12 cellular contexts compared by ENCODE assay signal in genomic region chr16:70782237-70782636, GRCh38. TPM values are rescaled to one million over a fixed set of nuclear protein-coding genes. Genes with fewer than 3 reads are reported as not detected.
DNase-seq lines count a peak whose midpoint lies in the region; ATAC-seq and TF ChIP-seq lines count a peak whose summit lies in the region.
"Had no signal": no experiment of that assay in that cellular context is flagged by ENCODE, and none has a peak within 500 bp of the region (broad histone marks: within the 10 kb centered on the region; RNA-seq: fewer than 3 reads in every experiment).

No MANE protein-coding gene starts in this region.

- CTCF ChIA-PET in RWPE1 (lab: Yijun Ruan, JAX) = interaction anchor here (0.5 kb wide), 1 partner anchor 11 kb away, joined by 4 read pairs; no protein-coding TSS in a partner anchor

- H3K27ac ChIP-seq in RWPE1 = peak overlapping the region; percentile 11

- DNase-seq in Right ventricle myocardium inferior (ENCODE audit: missing footprints) = no peak
- no peak for DNase-seq in left ventricle myocardium superior
- DNase-seq in RWPE1 (ENCODE audit: low spot score) = no peak
- DNase-seq in epithelial cell of esophagus (ENCODE audit: low read depth) = peak; percentile 55
- no peak for DNase-seq in pons (ENCODE audit: low spot score)
- DNase-seq in NCI-H774 (lab: John Stamatoyannopoulos, UW) = no peak
- DNase-seq: C1 segment of cervical spinal cord; CD4-positive, alpha-beta T cell; DMS79 had no signal

- H3K4me3 ChIP-seq in epithelial cell of esophagus (ENCODE audit: low read length) = no peak overlapping the region
- H3K4me3 ChIP-seq: GM12878, GM23338 had no signal

- no peak for TF ChIP-seq CTCF in RWPE1 (conservative IDR thresholded peaks at IDR 0.05; ENCODE audit: low read depth)
- no peak for TF ChIP-seq CTCF in epithelial cell of esophagus (IDR thresholded peaks at IDR 0.05; ENCODE audit: insufficient read depth, low read depth, low read length, missing control alignments)

- POLR2A ChIA-PET in RWPE1 (lab: Yijun Ruan, JAX; ENCODE audit: low non-redundant PET) = no interaction called here

- intact Hi-C loops in Right ventricle myocardium inferior (cut with DNase I) (no loop called here), left ventricle myocardium superior (cut with micrococcal nuclease) (no loop called here)

- ATAC-seq in Right ventricle myocardium inferior (peak; percentile 12), left ventricle myocardium superior (no peak), HG02884 (IDR thresholded peaks at IDR 0.05; ENCODE audit: unreplicated experiment) (no peak)
- ATAC-seq: GM12878, GM23338 had no signal

RNA-seq across cellular contexts. Expression of gene VAC14, which starts 18.7 kb away (rescaled TPM):
- 21.7 TPM for total RNA-seq in Right ventricle myocardium inferior
- total RNA-seq in left ventricle myocardium superior = 20.4 TPM
